ENCODE assay signal across 9 cellular contexts in the genomic region with DNA sequence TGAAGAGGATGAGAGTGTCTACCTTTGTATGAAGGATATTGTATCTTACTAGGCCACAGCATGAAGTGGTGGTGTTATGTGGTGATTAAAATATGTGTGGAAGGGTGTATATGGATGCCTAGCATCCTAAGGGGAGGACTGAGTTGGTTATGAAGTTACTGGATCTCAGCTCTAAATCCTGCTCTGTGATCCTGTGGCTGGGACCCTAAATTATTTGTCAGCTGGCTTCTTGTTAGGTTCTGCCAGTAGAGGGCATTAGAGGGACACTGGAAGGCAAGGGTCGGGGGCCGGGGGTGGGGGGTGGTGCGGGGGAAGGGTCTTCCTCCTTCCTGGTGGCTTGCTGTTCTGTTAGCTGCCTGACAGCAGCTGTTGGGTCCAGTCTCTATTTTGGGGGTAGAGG. TPM values are rescaled to one million over a fixed set of nuclear protein-coding genes. Genes with fewer than 3 reads are reported as not detected.
DNase-seq lines count a peak whose midpoint lies in the region; ATAC-seq and TF ChIP-seq lines count a peak whose summit lies in the region.
"Had no signal": no experiment of that assay in that cellular context is flagged by ENCODE, and none has a peak within 500 bp of the region (broad histone marks: within the 10 kb centered on the region; RNA-seq: fewer than 3 reads in every experiment).

No MANE protein-coding gene starts in this region.

- DNase-seq in D341Med (ENCODE audit: low spot score) (peak; percentile 66), HFFc6 (no peak), adipocyte (ENCODE audit: low read depth) (peak; percentile 38), lower lobe of right lung (no peak), foreskin melanocyte (no peak), DMS79 treated with DMSO at 0.1 percent for 48 hours (lab: John Stamatoyannopoulos, UW) (no peak), hypothalamus (lab: John Stamatoyannopoulos, UW) (no peak)

- peaks cover 52% of the 10 kb centered on the region for H3K36me3 Mint-ChIP-seq in HFFc6 (ENCODE audit: low read depth)

- H3K36me3 ChIP-seq in adipocyte (ENCODE audit: control insufficient read depth, insufficient read depth, low read length, severe bottlenecking) (peaks cover 81% of the 10 kb centered on the region), lower lobe of right lung (peaks cover 100% of the 10 kb centered on the region)

- intact Hi-C loops in lower lobe of right lung (cut with DNase I) = no loop called here

- no peaks in the 10 kb centered on the region for H3K27me3 ChIP-seq in adipocyte (replicated peaks; ENCODE audit: control insufficient read depth, insufficient read depth, low read length)
- no peaks in the 10 kb centered on the region for H3K27me3 ChIP-seq in lower lobe of right lung (ENCODE audit: low read depth)
- H3K27me3 ChIP-seq: neutrophil had no signal

- 0 out of 2 replicates have a peak overlapping the region, but pooled peaks have one; percentile 17 for H3K4me3 Mint-ChIP-seq in HFFc6

- peaks cover 18% of the 10 kb centered on the region for H3K27me3 Mint-ChIP-seq in HFFc6 (ENCODE audit: insufficient read depth)

- H3K27ac ChIP-seq in lower lobe of right lung = no peak overlapping the region
- H3K27ac ChIP-seq: neutrophil had no signal

- H3K4me1 ChIP-seq in adipocyte (ENCODE audit: control insufficient read depth, insufficient read depth, low read length) (peaks cover 56% of the 10 kb centered on the region), lower lobe of right lung (peaks cover 30% of the 10 kb centered on the region)

- H3K9me3 ChIP-seq in adipocyte (ENCODE audit: control insufficient read depth, low read length) = no peaks in the 10 kb centered on the region
- no peaks in the 10 kb centered on the region for H3K9me3 ChIP-seq in lower lobe of right lung
- H3K9me3 ChIP-seq: neutrophil had no signal

- H3K4me1 Mint-ChIP-seq in HFFc6 (ENCODE audit: low read depth) = peaks cover 71% of the 10 kb centered on the region

- no peak for ATAC-seq in lower lobe of right lung
- ATAC-seq in HG02763 (IDR thresholded peaks at IDR 0.05; ENCODE audit: unreplicated experiment) = no peak

- peak overlapping the region; percentile 96 for H3K27ac Mint-ChIP-seq in HFFc6

- H3K4me3 ChIP-seq in adipocyte (ENCODE audit: low read length) (no peak overlapping the region), lower lobe of right lung (no peak overlapping the region)

- TF ChIP-seq CTCF in HFFc6 (IDR thresholded peaks at IDR 0.05) (peak; percentile 62; the same call in 1 of the 2 replicates), lower lobe of right lung (IDR thresholded peaks at IDR 0.05) (peak; percentile 23)

- no peaks in the 10 kb centered on the region for H3K9me3 Mint-ChIP-seq in HFFc6

- H3K9ac ChIP-seq in adipocyte (ENCODE audit: low read length) = peak overlapping the region; percentile 30

RNA-seq across cellular contexts. Expression of a gene that starts 34.9 kb away (rescaled TPM):
- total RNA-seq in HFFc6 (2021; fragmentation: NEBNext Ultra II Directional; extraction: Animal tissue kit (Norgen Biotek cat#: 25700)) = 100 to 1,000 TPM; 346 to 512 (median 410) TPM
- total RNA-seq in lower lobe of right lung = 289 TPM

RNA-seq across cellular contexts. Expression of a gene that starts 37.3 kb away (rescaled TPM):
- under 1 TPM in 5 of 6 experiments, not detected in 1; 0.20 to 0.53 (median 0.38) TPM for total RNA-seq in HFFc6 (2021; fragmentation: NEBNext Ultra II Directional; extraction: Animal tissue kit (Norgen Biotek cat#: 25700))
- total RNA-seq in lower lobe of right lung = 724 TPM

Comparison
In these comparisons a context has a peak if more than half of its experiments do, and no peak if none do; other contexts are left out.
1. DNase-seq: peak in D341Med (single experiment) and adipocyte (single experiment); none in HFFc6 (single experiment), lower lobe of right lung (single experiment), foreskin melanocyte (single experiment), DMS79 treated with DMSO at 0.1 percent for 48 hours (single experiment) and hypothalamus (0 of 51).
2. RNA of a gene that starts 37.3 kb away (total RNA-seq): 724 TPM in lower lobe of right lung (single experiment); 0.20 to 0.53 TPM in HFFc6; every median in the first group is over 100 times any median in the second.